ENCODE assay signal across 11 cellular contexts in genomic region chr3:115169808-115170207, GRCh38. TPM values are rescaled to one million over a fixed set of nuclear protein-coding genes. Genes with fewer than 3 reads are reported as not detected.
DNase-seq lines count a peak whose midpoint lies in the region; ATAC-seq, FAIRE-seq and TF ChIP-seq lines count a peak whose summit lies in the region.
"Had no signal": no experiment of that assay in that cellular context is flagged by ENCODE, and none has a peak within 500 bp of the region (broad histone marks: within the 10 kb centered on the region; RNA-seq: fewer than 3 reads in every experiment).

No MANE protein-coding gene starts in this region.

- H3K9ac ChIP-seq in K562 (ENCODE audit: insufficient read depth in 1 of 2, low read depth in 2 of 2, low read length in 2 of 2): no peak overlapping the region

- no peaks in the 10 kb centered on the region for H4K20me1 ChIP-seq in K562 (replicated peaks; ENCODE audit: control insufficient read depth, insufficient read depth, low read length)

- 38% methylated on average over 2 of the region's 2 CpGs for WGBS in K562 (ENCODE audit: insufficient coverage, low coverage, missing lambda C conversion rate)

- BruUV-seq in K562 (replicated peaks; lab: Mats Ljungman, UMichigan): no TSS peak

- intact Hi-C loops in K562 (cut with micrococcal nuclease): loop anchor here (2.0 to 10.0 kb wide), 2 partner anchors 77 to 345 kb away; no protein-coding TSS in a partner anchor

- ATAC-seq in K562 (no peak), T-helper 17 cell (no peak)
- ATAC-seq: activated T-helper 17 cell treated with anti-CD3 and anti-CD28 coated beads, Interleukin-2, amount 50 U/mL, for 72 hours had no signal

- no peaks in the 10 kb centered on the region for H3K79me2 ChIP-seq in K562 (ENCODE audit: control insufficient read depth, insufficient read depth, low read length)

- H3K9me1 ChIP-seq in K562 (ENCODE audit: control insufficient read depth, insufficient read depth, low read length): no peaks in the 10 kb centered on the region

- TF ChIP-seq POLR2A in K562 (conservative IDR thresholded peaks at IDR 0.05): no peak

- H3K27ac Mint-ChIP-seq in mesothelial cell of epicardium: no peak overlapping the region
- H3K27ac Mint-ChIP-seq in T-helper 17 cell: no peak overlapping the region
- H3K27ac Mint-ChIP-seq: activated T-helper 17 cell treated with anti-CD3 and anti-CD28 coated beads, Interleukin-2, amount 50 U/mL, for 72 hours had no signal

- H2AFZ ChIP-seq in K562 (ENCODE audit: low read depth, low read length): no peak overlapping the region

- H3K27ac ChIP-seq in K562 (ENCODE audit: extremely low read depth, low read depth, low read length): no peak overlapping the region

- POLR2A ChIA-PET in K562 (lab: Yijun Ruan, JAX): no interaction called here

- no peak for TF ChIP-seq EP300 in K562 (IDR thresholded peaks at IDR 0.05; ENCODE audit: low read length)

- DNase-seq in AG10803 (ENCODE audit: low read depth) (peak; percentile 4), HT-29 (ENCODE audit: low spot score) (peak; percentile 5), K562 (ENCODE audit: extremely low read depth in 1 of 4, low spot score in 3 of 4) (no peak), mesothelial cell of epicardium (ENCODE audit: low spot score in 2 of 2, unreplicated experiment in 2 of 2) (no peak), SK-N-DZ (ENCODE audit: low spot score) (no peak), NCI-H226 (no peak), T-helper 17 cell (no peak), NCI-H146 treated with DMSO at 0.1 percent for 48 hours (lab: John Stamatoyannopoulos, UW; ENCODE audit: unreplicated experiment) (no peak)
- DNase-seq: EL, NCI-H2227 treated with DMSO at 0.1 percent for 48 hours had no signal

- H3K4me3 Mint-ChIP-seq in mesothelial cell of epicardium (no peak overlapping the region), T-helper 17 cell (no peak overlapping the region)
- H3K4me3 Mint-ChIP-seq: activated T-helper 17 cell treated with anti-CD3 and anti-CD28 coated beads, Interleukin-2, amount 50 U/mL, for 72 hours had no signal

- CTCF ChIA-PET in K562 (lab: Yijun Ruan, JAX; ENCODE audit: low intra/inter-chr PET ratio): interaction anchor here (0.7 to 1.9 kb wide), 3 partner anchors 77 to 1046 kb away, joined by 4 to 8 read pairs (median 5); no protein-coding TSS in a partner anchor

- H3K9me3 Mint-ChIP-seq in mesothelial cell of epicardium: no peaks in the 10 kb centered on the region
- H3K9me3 Mint-ChIP-seq: activated T-helper 17 cell treated with anti-CD3 and anti-CD28 coated beads, Interleukin-2, amount 50 U/mL, for 72 hours had no signal

- no peaks in the 10 kb centered on the region for H3K36me3 Mint-ChIP-seq in mesothelial cell of epicardium
- H3K36me3 Mint-ChIP-seq in T-helper 17 cell (ENCODE audit: low read depth): no peaks in the 10 kb centered on the region

- TF ChIP-seq CTCF in AG10803 (conservative IDR thresholded peaks at IDR 0.05; ENCODE audit: low read length) (peak; percentile 37), K562 (IDR thresholded peaks at IDR 0.05 in 2 of 3, conservative IDR thresholded peaks at IDR 0.05 in 1 of 3; ENCODE audit: insufficient read depth in 2 of 3, low read depth in 1 of 3, low read length in 3 of 3) (peak in 1 of 3 experiments; percentile 29; a peak in 1 of 6 replicates), mesothelial cell of epicardium (IDR thresholded peaks at IDR 0.05; ENCODE audit: unreplicated experiment) (peak; percentile 33)

- no peak for FAIRE-seq in K562 (lab: Jason Lieb, UNC)

- H3K27me3 Mint-ChIP-seq in mesothelial cell of epicardium (ENCODE audit: low read depth) (no peaks in the 10 kb centered on the region), T-helper 17 cell (no peaks in the 10 kb centered on the region)
- H3K27me3 Mint-ChIP-seq: activated T-helper 17 cell treated with anti-CD3 and anti-CD28 coated beads, Interleukin-2, amount 50 U/mL, for 72 hours had no signal

- H3K36me3 ChIP-seq in K562 (ENCODE audit: control insufficient read depth, insufficient read depth, low read length): no peaks in the 10 kb centered on the region

- no peaks in the 10 kb centered on the region for H3K27me3 ChIP-seq in K562 (ENCODE audit: control insufficient read depth in 2 of 2, insufficient read depth in 2 of 2, low read length in 2 of 2)

- peak; percentile 21 to 45; a peak in 3 of 4 replicates for TF ChIP-seq RAD21 in K562 (CRISPR knock-in tag; conservative IDR thresholded peaks at IDR 0.05 in 1 of 2, IDR thresholded peaks at IDR 0.05 in 1 of 2)

- in situ Hi-C loops in K562 (cut with MboI): no loop called here

- no peaks in the 10 kb centered on the region; a peak in 1 of 5 replicates for H3K4me1 ChIP-seq in K562 (replicated peaks in 1 of 2; ENCODE audit: control insufficient read depth in 2 of 2, insufficient read depth in 2 of 2, low read length in 2 of 2)

- peaks cover 3% of the 10 kb centered on the region for H3K4me1 Mint-ChIP-seq in mesothelial cell of epicardium
- peaks cover 11% of the 10 kb centered on the region for H3K4me1 Mint-ChIP-seq in T-helper 17 cell

- H3K9me3 ChIP-seq in K562 (replicated peaks; ENCODE audit: control insufficient read depth, insufficient read depth, low read depth, low read length): no peaks in the 10 kb centered on the region
- no peaks in the 10 kb centered on the region for H3K9me3 ChIP-seq in T-helper 17 cell (ENCODE audit: control insufficient read depth, low read length, poor library complexity, severe bottlenecking)

- H3K4me2 ChIP-seq in K562 (ENCODE audit: insufficient read depth, low read length): no peak overlapping the region

- H3K4me3 ChIP-seq in AG10803 (ENCODE audit: low read length) (no peak overlapping the region), K562 (no peak overlapping the region)

TF ChIP-seq in K562, 482 proteins besides CTCF, POLR2A, EP300 and RAD21 (continues in another document):
- TF ChIP-seq, protein P1, sequence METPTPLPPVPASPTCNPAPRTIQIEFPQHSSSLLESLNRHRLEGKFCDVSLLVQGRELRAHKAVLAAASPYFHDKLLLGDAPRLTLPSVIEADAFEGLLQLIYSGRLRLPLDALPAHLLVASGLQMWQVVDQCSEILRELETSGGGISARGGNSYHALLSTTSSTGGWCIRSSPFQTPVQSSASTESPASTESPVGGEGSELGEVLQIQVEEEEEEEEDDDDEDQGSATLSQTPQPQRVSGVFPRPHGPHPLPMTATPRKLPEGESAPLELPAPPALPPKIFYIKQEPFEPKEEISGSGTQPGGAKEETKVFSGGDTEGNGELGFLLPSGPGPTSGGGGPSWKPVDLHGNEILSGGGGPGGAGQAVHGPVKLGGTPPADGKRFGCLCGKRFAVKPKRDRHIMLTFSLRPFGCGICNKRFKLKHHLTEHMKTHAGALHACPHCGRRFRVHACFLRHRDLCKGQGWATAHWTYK (CRISPR knock-in tag; IDR thresholded peaks at IDR 0.05): no peak
- no peak for TF ChIP-seq MYNN (IDR thresholded peaks at IDR 0.05)
- TF ChIP-seq MYNN (CRISPR knock-in tag; IDR thresholded peaks at IDR 0.05): no peak
- no peak for TF ChIP-seq RBBP5 (IDR thresholded peaks at IDR 0.05; ENCODE audit: borderline replicate concordance, insufficient read depth, low read length, poor library complexity, severe bottlenecking)
- TF ChIP-seq SIX5 (IDR thresholded peaks at IDR 0.05; ENCODE audit: borderline replicate concordance in 1 of 2, insufficient read depth in 1 of 2, low read depth in 1 of 2, low read length in 2 of 2): no peak
- TF ChIP-seq ZNF165 (CRISPR knock-in tag; IDR thresholded peaks at IDR 0.05; ENCODE audit: borderline replicate concordance): no peak
- no peak for TF ChIP-seq MTA3 (IDR thresholded peaks at IDR 0.05; ENCODE audit: borderline replicate concordance)
- no peak for TF ChIP-seq E2F4 (CRISPR knock-in tag; IDR thresholded peaks at IDR 0.05; ENCODE audit: low read depth)
- no peak for TF ChIP-seq ZNF785 (CRISPR knock-in tag; IDR thresholded peaks at IDR 0.05)

RNA-seq across cellular contexts. Expression of gene ZBTB20, which starts 22.7 kb away (rescaled TPM):
- 7.9 and 11.0 TPM in 2 replicates for total RNA-seq in HT-29 (2014; rRNA removed; shearing (Covaris generic))
- total RNA-seq in K562 (2011; cell fraction: chromatin; rRNA removed; ENCODE audit: low replicate concordance): 2.2 and 5.1 TPM in 2 replicates
- total RNA-seq in K562 (2011; cell fraction: nucleolus; rRNA removed): 1.2 and 2.0 TPM in 2 replicates
- 4.8 and 10.5 TPM in 2 replicates for total RNA-seq in K562 (2011; cell fraction: nucleoplasm; rRNA removed)
- total RNA-seq in K562 (2014; rRNA removed) (0.54 and 0.73 TPM in 2 replicates), K562 (2014; rRNA removed; fragmentation: Illumina TruSeq; extraction: Trizol) (1.7 and 2.2 TPM in 2 replicates), K562 (2015; rRNA removed; fragmentation: Illumina TruSeq; extraction: Trizol) (1.2 and 2.4 TPM in 2 replicates), K562 (2021) (1.6 and 2.8 TPM in 2 replicates), mesothelial cell of epicardium (27.1 to 30.7 TPM (median 30.4 TPM) in 3 replicates), T-helper 17 cell (10 to 100 TPM; 55.3 to 61.2 TPM)
- polyA plus RNA-seq in K562 (2011; rRNA removed) (0.08 and 0.22 TPM in 2 replicates), K562 (2014; fragmentation: Illumina TruSeq; extraction: Trizol) (0.19 and 0.57 TPM in 2 replicates), K562 (2014; fragmentation: Nextera tagmentation; extraction: Ambion mirVana) (under 1 TPM; 0.20 to 0.45 TPM), K562 (2014; rRNA removed) (0.17 and 0.45 TPM in 2 replicates)
- polyA plus RNA-seq in K562 (2011; cell fraction: cytosol; rRNA removed): 0.01 and 0.06 TPM in 2 replicates
- polyA plus RNA-seq in K562 (2011; cell fraction: nucleus; rRNA removed): 0.14 and 0.81 TPM in 2 replicates
- 0.85 and 1.2 TPM in 2 replicates for polyA plus RNA-seq in K562 (2012)
- polyA minus RNA-seq in K562 (2011; rRNA and poly(A)+ RNA removed): 0.48 and 2.8 TPM in 2 replicates
- polyA minus RNA-seq in K562 (2011; cell fraction: cytosol; rRNA and poly(A)+ RNA removed): 0.38 TPM in 1 of 2 replicates, not detected in the other
- 2.2 and 4.4 TPM in 2 replicates for polyA minus RNA-seq in K562 (2011; cell fraction: nucleus; rRNA and poly(A)+ RNA removed)
- polyA plus RNA-seq in SK-N-DZ (2014; cell fraction: cytosol; rRNA removed): 0.03 TPM in 1 of 2 replicates, not detected in the other
- polyA plus RNA-seq in SK-N-DZ (2014; cell fraction: nucleus; rRNA removed): 0.07 and 0.13 TPM in 2 replicates

Comparison
In these comparisons a context has a peak if more than half of its experiments do, and no peak if none do; other contexts are left out.
1. DNase-seq: peak in AG10803 (single experiment) and HT-29 (single experiment); none in K562 (0 of 4), mesothelial cell of epicardium (0 of 2), SK-N-DZ (single experiment), NCI-H226 (single experiment), T-helper 17 cell (0 of 3) and NCI-H146 treated with DMSO at 0.1 percent for 48 hours (single experiment).